ENCODE assay signal across 12 cellular contexts in genomic region chr2:157172866-157173578, GRCh38.
DNase-seq lines count a peak whose midpoint lies in the region; ATAC-seq and TF ChIP-seq lines count a peak whose summit lies in the region.
"Had no signal": no experiment of that assay in that cellular context is flagged by ENCODE, and none has a peak within 500 bp of the region (broad histone marks: within the 10 kb centered on the region; RNA-seq: fewer than 3 reads in every experiment).

No MANE protein-coding gene starts in this region.

- peak overlapping the region in 4 of 5 donors; percentile 39 to 80 (median 70) for H3K27ac ChIP-seq in stomach
- H3K27ac ChIP-seq: adrenal gland had no signal

- no peak for ATAC-seq in HG03460 (IDR thresholded peaks at IDR 0.05; ENCODE audit: unreplicated experiment)
- ATAC-seq: activated T-cell treated with anti-CD3 and anti-CD28 coated beads, Interleukin-2, amount 50 U/mL, for 4 hours had no signal

- 38 to 54% (median 49%) methylated on average over 3 of the region's 3 CpGs for WGBS in stomach, 5 donors

- H3K27me3 ChIP-seq in stomach: no peaks in the 10 kb centered on the region
- H3K27me3 ChIP-seq: adrenal gland had no signal

- no peaks in the 10 kb centered on the region for H3K36me3 ChIP-seq in stomach
- H3K36me3 ChIP-seq: adrenal gland had no signal

- TF ChIP-seq EP300 in stomach (IDR thresholded peaks at IDR 0.05): no peak

- intact Hi-C loops in stomach (cut with DNase I; ENCODE audit: low total_unique reads): no loop called here

- TF ChIP-seq CTCF in WI38 (IDR thresholded peaks at IDR 0.05; ENCODE audit: low read depth, low read length) (no peak), fibroblast of the aortic adventitia (IDR thresholded peaks at IDR 0.05; ENCODE audit: insufficient read depth, low read length) (no peak), stomach (IDR thresholded peaks at IDR 0.05) (no peak)

- H3K4me3 ChIP-seq in WI38 (ENCODE audit: low read depth, low read length): peak overlapping the region; percentile 30
- H3K4me3 ChIP-seq in fibroblast of the aortic adventitia (ENCODE audit: low read depth, low read length): peak overlapping the region; percentile 7
- H3K4me3 ChIP-seq in stomach: no peak overlapping the region
- H3K4me3 ChIP-seq: adrenal gland had no signal

- H3K4me1 ChIP-seq in stomach: peaks cover 0 to 18% (median 3%) of the 10 kb centered on the region in 4 donors
- H3K4me1 ChIP-seq: adrenal gland had no signal

- DNase-seq in GM03348 (ENCODE audit: low spot score): peak; percentile 19
- DNase-seq in fibroblast of the aortic adventitia (ENCODE audit: low read depth): peak; percentile 31
- no peak for DNase-seq in stomach
- no peak for DNase-seq in NCI-H2107 treated with DMSO at 0.1 percent for 48 hours (lab: John Stamatoyannopoulos, UW; ENCODE audit: unreplicated experiment)
- DNase-seq in DMS153 treated with DMSO at 0.1 percent for 48 hours (lab: John Stamatoyannopoulos, UW; ENCODE audit: unreplicated experiment): no peak
- no peak for DNase-seq in HK-2 (ENCODE audit: unreplicated experiment)
- DNase-seq: activated CD4-positive, alpha-beta T cell treated with anti-CD3 and anti-CD28 coated beads for 48 hours; activated T-cell treated with anti-CD3 and anti-CD28 coated beads, Interleukin-2, amount 50 U/mL, for 4 hours; adrenal gland; effector CD4-positive, alpha-beta T cell had no signal

- no peaks in the 10 kb centered on the region for H3K9me3 ChIP-seq in stomach
- H3K9me3 ChIP-seq: adrenal gland had no signal

- no peak for TF ChIP-seq POLR2A in stomach (IDR thresholded peaks at IDR 0.05)

Comparison
In these comparisons a context has a peak if more than half of its experiments do, and no peak if none do; other contexts are left out.
1. DNase-seq: peak in GM03348 (single experiment) and fibroblast of the aortic adventitia (single experiment); none in stomach (single experiment), NCI-H2107 treated with DMSO at 0.1 percent for 48 hours (single experiment), DMS153 treated with DMSO at 0.1 percent for 48 hours (single experiment) and HK-2 (single experiment).
2. H3K4me3 ChIP-seq: peak in WI38 (single experiment) and fibroblast of the aortic adventitia (single experiment); none in stomach (0 of 4).